3 cellular contexts compared by ENCODE assay signal in the genomic region with DNA sequence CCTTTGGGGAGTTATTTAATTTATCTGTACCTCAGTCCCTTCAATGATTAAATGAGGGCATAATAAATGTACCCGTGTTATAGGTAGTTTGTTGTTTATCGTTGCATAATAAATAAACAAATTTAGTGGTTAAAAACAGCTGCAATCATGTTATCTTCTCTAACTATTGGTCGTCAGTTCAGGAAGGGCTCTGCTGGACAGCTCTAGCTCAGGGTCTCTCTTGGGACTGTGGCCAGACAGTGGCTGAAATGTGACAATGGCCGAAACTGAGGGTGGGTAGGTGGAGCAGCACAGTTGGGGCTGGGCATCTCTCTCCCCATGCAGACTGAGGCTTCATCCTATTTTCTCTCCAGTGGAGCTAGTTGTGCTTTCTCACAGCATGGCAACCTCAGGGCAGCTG.
TF ChIP-seq lines count a peak whose summit lies in the region.

No MANE protein-coding gene starts in this region.

TF ChIP-seq in HepG2, 621 proteins besides CTCF, POLR2A, EP300 and RAD21 (continued from another document):
- TF ChIP-seq, protein P1, sequence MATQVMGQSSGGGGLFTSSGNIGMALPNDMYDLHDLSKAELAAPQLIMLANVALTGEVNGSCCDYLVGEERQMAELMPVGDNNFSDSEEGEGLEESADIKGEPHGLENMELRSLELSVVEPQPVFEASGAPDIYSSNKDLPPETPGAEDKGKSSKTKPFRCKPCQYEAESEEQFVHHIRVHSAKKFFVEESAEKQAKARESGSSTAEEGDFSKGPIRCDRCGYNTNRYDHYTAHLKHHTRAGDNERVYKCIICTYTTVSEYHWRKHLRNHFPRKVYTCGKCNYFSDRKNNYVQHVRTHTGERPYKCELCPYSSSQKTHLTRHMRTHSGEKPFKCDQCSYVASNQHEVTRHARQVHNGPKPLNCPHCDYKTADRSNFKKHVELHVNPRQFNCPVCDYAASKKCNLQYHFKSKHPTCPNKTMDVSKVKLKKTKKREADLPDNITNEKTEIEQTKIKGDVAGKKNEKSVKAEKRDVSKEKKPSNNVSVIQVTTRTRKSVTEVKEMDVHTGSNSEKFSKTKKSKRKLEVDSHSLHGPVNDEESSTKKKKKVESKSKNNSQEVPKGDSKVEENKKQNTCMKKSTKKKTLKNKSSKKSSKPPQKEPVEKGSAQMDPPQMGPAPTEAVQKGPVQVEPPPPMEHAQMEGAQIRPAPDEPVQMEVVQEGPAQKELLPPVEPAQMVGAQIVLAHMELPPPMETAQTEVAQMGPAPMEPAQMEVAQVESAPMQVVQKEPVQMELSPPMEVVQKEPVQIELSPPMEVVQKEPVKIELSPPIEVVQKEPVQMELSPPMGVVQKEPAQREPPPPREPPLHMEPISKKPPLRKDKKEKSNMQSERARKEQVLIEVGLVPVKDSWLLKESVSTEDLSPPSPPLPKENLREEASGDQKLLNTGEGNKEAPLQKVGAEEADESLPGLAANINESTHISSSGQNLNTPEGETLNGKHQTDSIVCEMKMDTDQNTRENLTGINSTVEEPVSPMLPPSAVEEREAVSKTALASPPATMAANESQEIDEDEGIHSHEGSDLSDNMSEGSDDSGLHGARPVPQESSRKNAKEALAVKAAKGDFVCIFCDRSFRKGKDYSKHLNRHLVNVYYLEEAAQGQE (IDR thresholded peaks at IDR 0.05; ENCODE audit: borderline replicate concordance in 1 of 2, low read depth in 1 of 2, low read length in 2 of 2) = peak; percentile 25 to 88
- TF ChIP-seq MIER2 (CRISPR knock-in tag; IDR thresholded peaks at IDR 0.05) = peak; percentile 85

TF ChIP-seq in Ishikawa, 13 proteins besides CTCF, POLR2A, EP300 and RAD21 (continued from another document):
- TF ChIP-seq, protein P1 (IDR thresholded peaks at IDR 0.05; ENCODE audit: low read depth) = peak; percentile 81

TF ChIP-seq in GM12878, 131 proteins besides CTCF, POLR2A, EP300 and RAD21 (continued from another document):
- TF ChIP-seq, protein P1 (IDR thresholded peaks at IDR 0.05; ENCODE audit: low read depth, low read length) = peak; percentile 71; the same call in 1 of the 2 replicates
- no peak for TF ChIP-seq SPI1 (IDR thresholded peaks at IDR 0.05; ENCODE audit: borderline replicate concordance, insufficient read depth, low read depth, low read length)
